In the genomic region with DNA sequence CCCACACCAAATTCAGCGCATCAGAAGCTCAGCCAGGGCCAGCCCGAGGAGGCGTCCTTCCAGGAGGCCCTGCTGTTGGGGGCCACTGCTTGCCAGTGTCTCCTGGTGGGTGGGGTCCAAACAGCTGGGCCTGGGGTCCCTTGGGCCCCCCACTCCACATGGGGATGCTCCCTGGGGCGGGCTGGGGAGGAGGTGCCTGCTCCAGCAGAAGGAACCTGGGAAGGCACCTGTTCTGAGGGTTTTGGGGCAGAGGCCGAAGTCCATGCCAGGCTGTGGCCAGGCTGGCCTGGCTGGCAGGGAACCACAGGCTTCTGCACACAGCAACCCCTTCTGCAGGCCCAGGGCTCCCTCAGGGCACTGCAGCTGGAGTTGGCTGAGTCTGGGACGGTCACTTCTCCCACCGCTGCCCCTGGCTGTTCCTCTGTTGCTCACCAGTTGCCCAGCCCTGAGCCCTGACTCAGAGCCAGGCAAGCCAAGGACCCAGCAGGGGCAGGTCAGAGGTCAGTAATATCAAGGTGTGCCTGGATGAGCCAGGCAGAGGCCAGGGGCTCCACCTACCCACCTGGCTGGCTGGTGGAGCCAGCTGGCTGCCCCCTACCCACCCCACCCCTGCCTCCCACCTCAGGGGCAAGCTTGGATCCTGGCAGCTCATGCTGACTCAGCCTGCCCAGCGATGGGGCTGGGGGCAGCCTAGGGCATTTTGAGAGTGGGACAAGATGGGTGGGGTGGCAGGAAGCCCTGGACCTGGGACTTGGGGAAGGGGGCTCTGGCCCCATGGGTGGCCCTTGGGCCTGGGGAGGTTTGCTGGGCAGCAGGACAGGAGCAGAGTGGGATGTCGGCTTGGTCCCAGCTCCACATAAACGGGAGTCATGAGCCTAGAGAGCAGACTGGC, we compare ENCODE assay signal across 9 cellular contexts. TPM values are rescaled to one million over a fixed set of nuclear protein-coding genes. Genes with fewer than 3 reads are reported as not detected.
DNase-seq lines count a peak whose midpoint lies in the region; ATAC-seq, FAIRE-seq and TF ChIP-seq lines count a peak whose summit lies in the region.
"Had no signal": no experiment of that assay in that cellular context is flagged by ENCODE, and none has a peak within 500 bp of the region (broad histone marks: within the 10 kb centered on the region; RNA-seq: fewer than 3 reads in every experiment).

No MANE protein-coding gene starts in this region.

- no peak overlapping the region for H3K4me3 Mint-ChIP-seq in activated naive CD8-positive, alpha-beta T cell treated with anti-CD3 and anti-CD28 coated beads, Interleukin-2, amount 50 U/mL, for 24 hours

- no peak overlapping the region for H3K27ac Mint-ChIP-seq in activated naive CD8-positive, alpha-beta T cell treated with anti-CD3 and anti-CD28 coated beads, Interleukin-2, amount 50 U/mL, for 24 hours

- H3K36me3 Mint-ChIP-seq in activated naive CD8-positive, alpha-beta T cell treated with anti-CD3 and anti-CD28 coated beads, Interleukin-2, amount 50 U/mL, for 24 hours (ENCODE audit: low read depth), result peaks cover 38% of the 10 kb centered on the region

- peak; percentile 85 for DNase-seq in H54 (ENCODE audit: insufficient read length, low spot score)
- DNase-seq in activated naive CD8-positive, alpha-beta T cell treated with anti-CD3 and anti-CD28 coated beads, Interleukin-2, amount 50 U/mL, for 24 hours, result no peak
- peak; percentile 84 for DNase-seq in left lobe of liver (ENCODE audit: low spot score)
- DNase-seq in NCI-H2081 (lab: John Stamatoyannopoulos, UW), result no peak
- no peak for DNase-seq in HuH-7.5 (ENCODE audit: low spot score)
- DNase-seq in NCI-H345 treated with DMSO at 0.1 percent for 48 hours (lab: John Stamatoyannopoulos, UW; ENCODE audit: unreplicated experiment), result no peak
- DNase-seq in amygdala (lab: John Stamatoyannopoulos, UW), result no peak

- H3K4me1 Mint-ChIP-seq in activated naive CD8-positive, alpha-beta T cell treated with anti-CD3 and anti-CD28 coated beads, Interleukin-2, amount 50 U/mL, for 24 hours, result peaks cover 29% of the 10 kb centered on the region

- H3K27me3 Mint-ChIP-seq in activated naive CD8-positive, alpha-beta T cell treated with anti-CD3 and anti-CD28 coated beads, Interleukin-2, amount 50 U/mL, for 24 hours, result no peaks in the 10 kb centered on the region

- TF ChIP-seq POLR2A in H54 (IDR thresholded peaks at IDR 0.05; ENCODE audit: low read depth, low read length), result no peak

- no peak for TF ChIP-seq CTCF in 22Rv1 (IDR thresholded peaks at IDR 0.05)

- H3K9me3 Mint-ChIP-seq in activated naive CD8-positive, alpha-beta T cell treated with anti-CD3 and anti-CD28 coated beads, Interleukin-2, amount 50 U/mL, for 24 hours, result peaks cover 18% of the 10 kb centered on the region

- FAIRE-seq in H54 (lab: Jason Lieb, UNC), result no peak
- FAIRE-seq: D721Med had no signal

- peak; percentile 7 for ATAC-seq in activated naive CD8-positive, alpha-beta T cell treated with anti-CD3 and anti-CD28 coated beads, Interleukin-2, amount 50 U/mL, for 24 hours
- ATAC-seq in left lobe of liver, result peak; percentile 83

- peak overlapping the region; percentile 23 for H3K27ac ChIP-seq in 22Rv1

RNA-seq across cellular contexts. Expression of a gene that starts 12.0 kb away (rescaled TPM):
- total RNA-seq in left lobe of liver, result 1.3 TPM

RNA-seq across cellular contexts. Expression of a gene that starts 51.0 kb away (rescaled TPM):
- 42.2 TPM for total RNA-seq in left lobe of liver

RNA-seq across cellular contexts. Expression of a gene that starts 55.6 kb away (rescaled TPM):
- total RNA-seq in left lobe of liver, result 8.4 TPM

Comparison
In these comparisons a context has a peak if more than half of its experiments do, and no peak if none do; other contexts are left out.
1. DNase-seq: peak in H54 (single experiment) and left lobe of liver (single experiment); none in activated naive CD8-positive, alpha-beta T cell treated with anti-CD3 and anti-CD28 coated beads, Interleukin-2, amount 50 U/mL, for 24 hours (single experiment), NCI-H2081 (0 of 2), HuH-7.5 (single experiment), NCI-H345 treated with DMSO at 0.1 percent for 48 hours (single experiment) and amygdala (0 of 56).